16 cellular contexts compared by ENCODE assay signal in the genomic region with DNA sequence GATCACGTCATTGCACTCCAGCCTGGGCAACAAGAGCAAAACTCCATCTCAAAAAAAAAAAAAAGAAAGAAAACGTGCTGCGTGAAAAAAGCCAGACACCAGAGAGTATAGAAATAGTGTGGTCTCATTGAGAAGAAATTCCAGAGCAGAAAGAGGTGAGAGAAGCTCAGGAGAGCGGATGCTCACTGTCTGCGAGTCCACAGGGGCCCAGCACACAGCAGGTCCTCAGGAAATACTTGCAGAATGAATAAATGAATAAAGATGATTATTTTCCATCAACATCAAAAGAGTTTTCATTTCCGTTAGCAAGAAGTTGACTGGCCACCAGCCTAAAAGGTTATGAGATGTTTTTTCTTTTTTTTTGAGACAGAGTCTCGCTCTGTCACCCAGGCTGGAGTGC. TPM values are rescaled to one million over a fixed set of nuclear protein-coding genes. Genes with fewer than 3 reads are reported as not detected.
A peak's percentile ranks its signal among the peaks of the same experiment; 100 is the strongest.
DNase-seq lines count a peak whose midpoint lies in the region; FAIRE-seq and TF ChIP-seq lines count a peak whose summit lies in the region.
"Had no signal": no experiment of that assay in that cellular context is flagged by ENCODE, and none has a peak within 500 bp of the region (broad histone marks: within the 10 kb centered on the region; RNA-seq: fewer than 3 reads in every experiment).

No MANE protein-coding gene starts in this region.

- no peak overlapping the region for H2AFZ ChIP-seq in astrocyte (ENCODE audit: low read depth, low read length)

- H3K9me3 ChIP-seq in cardiac muscle cell (ENCODE audit: low read depth) (no peaks in the 10 kb centered on the region), right atrium auricular region (no peaks in the 10 kb centered on the region), astrocyte (ENCODE audit: insufficient read depth, low read depth, low read length) (no peaks in the 10 kb centered on the region), endodermal cell (ENCODE audit: control insufficient read depth, low read length) (no peaks in the 10 kb centered on the region)
- H3K9me3 ChIP-seq: BLaER1 treated with 17β-estradiol and CSF1 and Interleukin-3, amounts not matched to agents 10 nM and 100 nM had no signal

- peaks cover 14% of the 10 kb centered on the region for H3K36me3 Mint-ChIP-seq in astrocyte (ENCODE audit: low read depth, unreplicated experiment)
- H3K36me3 Mint-ChIP-seq in endodermal cell (ENCODE audit: low read depth): peaks cover 12% of the 10 kb centered on the region

- H3K9ac ChIP-seq in astrocyte (ENCODE audit: low read length) (no peak overlapping the region), endodermal cell (ENCODE audit: extremely low read depth, low read length, poor library complexity, severe bottlenecking) (no peak overlapping the region)
- H3K9ac ChIP-seq: BLaER1 treated with 17β-estradiol and CSF1 and Interleukin-3, amounts not matched to agents 10 nM and 100 nM had no signal

- H3K9me3 Mint-ChIP-seq in astrocyte (ENCODE audit: unreplicated experiment) (no peaks in the 10 kb centered on the region), endodermal cell (no peaks in the 10 kb centered on the region)
- H3K9me3 Mint-ChIP-seq: CD4-positive, CD25-positive, alpha-beta regulatory T cell had no signal

- H3K27me3 ChIP-seq in cardiac muscle cell: no peaks in the 10 kb centered on the region
- no peaks in the 10 kb centered on the region for H3K27me3 ChIP-seq in right atrium auricular region
- no peaks in the 10 kb centered on the region for H3K27me3 ChIP-seq in astrocyte (ENCODE audit: insufficient read depth, low read length)
- H3K27me3 ChIP-seq in endodermal cell (ENCODE audit: control insufficient read depth, insufficient read depth, low read length, poor library complexity, severe bottlenecking): no peaks in the 10 kb centered on the region
- H3K27me3 ChIP-seq: BLaER1 treated with 17β-estradiol and CSF1 and Interleukin-3, amounts not matched to agents 10 nM and 100 nM had no signal

- H3K36me3 ChIP-seq in cardiac muscle cell: peaks cover 3% of the 10 kb centered on the region
- H3K36me3 ChIP-seq in right atrium auricular region: peaks cover 8% of the 10 kb centered on the region
- H3K36me3 ChIP-seq in astrocyte (ENCODE audit: insufficient read depth, low read length): no peaks in the 10 kb centered on the region
- H3K36me3 ChIP-seq in endodermal cell (ENCODE audit: control insufficient read depth, insufficient read depth, low read length): no peaks in the 10 kb centered on the region

- 84 to 87% methylated on average over 5 to 6 of the region's 7 CpGs for WGBS in endodermal cell (ENCODE audit: insufficient coverage in 1 of 2, insufficient read length in 1 of 2), 2 experiments

- H3K4me1 ChIP-seq in cardiac muscle cell (ENCODE audit: low read depth) (peaks cover 38% of the 10 kb centered on the region), right atrium auricular region (peaks cover 0 to 24% of the 10 kb centered on the region in 2 donors), astrocyte (ENCODE audit: insufficient read depth, low read length) (no peaks in the 10 kb centered on the region), endodermal cell (ENCODE audit: control insufficient read depth, insufficient read depth, low read length) (no peaks in the 10 kb centered on the region)

- H3K4me3 ChIP-seq in cardiac muscle cell (no peak overlapping the region), right atrium auricular region (no peak overlapping the region), astrocyte (ENCODE audit: insufficient read depth, low read depth, low read length) (no peak overlapping the region), endodermal cell (ENCODE audit: low read length) (no peak overlapping the region)
- H3K4me3 ChIP-seq: BLaER1 treated with 17β-estradiol and CSF1 and Interleukin-3, amounts not matched to agents 10 nM and 100 nM had no signal

- H3K4me3 Mint-ChIP-seq in astrocyte (ENCODE audit: unreplicated experiment) (no peak overlapping the region), endodermal cell (no peak overlapping the region)

- TF ChIP-seq CTCF in cardiac muscle cell (IDR thresholded peaks at IDR 0.05; ENCODE audit: low read depth, low read length) (no peak), right atrium auricular region (IDR thresholded peaks at IDR 0.05) (no peak), astrocyte (IDR thresholded peaks at IDR 0.05; ENCODE audit: insufficient read depth, low read depth, low read length) (no peak), endodermal cell (conservative IDR thresholded peaks at IDR 0.05) (no peak)

- no peak for FAIRE-seq in astrocyte (lab: Jason Lieb, UNC)
- FAIRE-seq: GM19239 had no signal

- H3K27ac Mint-ChIP-seq in astrocyte (ENCODE audit: unreplicated experiment): no peak overlapping the region
- no peak overlapping the region for H3K27ac Mint-ChIP-seq in endodermal cell

- H3K27ac ChIP-seq in cardiac muscle cell (peak overlapping the region; percentile 1), right atrium auricular region (no peak overlapping the region), astrocyte (ENCODE audit: low read depth, low read length) (no peak overlapping the region), endodermal cell (ENCODE audit: low read depth, low read length) (no peak overlapping the region)
- H3K27ac ChIP-seq: BLaER1 treated with 17β-estradiol and CSF1 and Interleukin-3, amounts not matched to agents 10 nM and 100 nM had no signal

- DNase-seq in cardiac muscle cell (ENCODE audit: low read depth in 1 of 2, low spot score in 1 of 2): no peak
- DNase-seq in right atrium auricular region (ENCODE audit: low spot score): no peak
- no peak for DNase-seq in astrocyte (ENCODE audit: low read depth)
- peak; percentile 38 for DNase-seq in endodermal cell
- DNase-seq in NCI-H1417 treated with DMSO at 0.1 percent for 48 hours (lab: John Stamatoyannopoulos, UW): no peak
- no peak for DNase-seq in activated CD8-positive, alpha-beta memory T cell treated with anti-CD3 and anti-CD28 coated beads for 24 hours
- no peak for DNase-seq in NCI-H446 (lab: John Stamatoyannopoulos, UW)
- DNase-seq: AML-193, DMS53, GF-D8, IMR-90 had no signal

- H3K4me1 Mint-ChIP-seq in astrocyte (ENCODE audit: low read depth, unreplicated experiment): no peaks in the 10 kb centered on the region
- H3K4me1 Mint-ChIP-seq in endodermal cell: peaks cover 3% of the 10 kb centered on the region

- H3K79me2 ChIP-seq in astrocyte (ENCODE audit: insufficient read depth, low read length): no peaks in the 10 kb centered on the region

- no peaks in the 10 kb centered on the region for H4K20me1 ChIP-seq in astrocyte (ENCODE audit: insufficient read depth, low read length)

- peak overlapping the region; percentile 22 for H3K4me2 ChIP-seq in astrocyte (ENCODE audit: low read length)

- no peaks in the 10 kb centered on the region for H3K27me3 Mint-ChIP-seq in astrocyte (ENCODE audit: low read depth, unreplicated experiment)
- no peaks in the 10 kb centered on the region for H3K27me3 Mint-ChIP-seq in endodermal cell (ENCODE audit: insufficient read depth)
- H3K27me3 Mint-ChIP-seq: CD4-positive, CD25-positive, alpha-beta regulatory T cell had no signal

RNA-seq across cellular contexts. Expression of a gene that starts 14.4 kb away (rescaled TPM):
- 83.9 and 96.1 TPM in 2 replicates for total RNA-seq in cardiac muscle cell
- polyA plus RNA-seq in cardiac muscle cell: 44.7 and 65.9 TPM in 2 replicates
- 10 to 100 TPM in 1 of 2 donors, 1 to 10 TPM in 1; 6.8 to 11.9 TPM for total RNA-seq in right atrium auricular region
- 7.3 and 8.5 TPM in 2 replicates for total RNA-seq in astrocyte
- total RNA-seq in endodermal cell: 10 to 100 TPM; 15.5 to 16.1 TPM
- 11.4 TPM for polyA plus RNA-seq in endodermal cell (2013, experiment 1 of 2)
- 9.0 TPM for polyA plus RNA-seq in endodermal cell (2013, experiment 2 of 2)

RNA-seq across cellular contexts. Expression of a gene that starts 17.1 kb away (rescaled TPM):
- total RNA-seq in cardiac muscle cell: 13.6 and 17.8 TPM in 2 replicates
- 9.0 and 9.4 TPM in 2 replicates for polyA plus RNA-seq in cardiac muscle cell
- 10 to 100 TPM; 11.2 to 14.5 TPM for total RNA-seq in right atrium auricular region
- total RNA-seq in astrocyte: 19.6 and 20.7 TPM in 2 replicates
- 10 to 100 TPM; 23.1 to 31.6 TPM for total RNA-seq in endodermal cell
- 11.8 TPM for polyA plus RNA-seq in endodermal cell (2013, experiment 1 of 2)
- polyA plus RNA-seq in endodermal cell (2013, experiment 2 of 2): 10.7 TPM

RNA-seq across cellular contexts. Expression of a gene that starts 33.7 kb away (rescaled TPM):
- total RNA-seq in cardiac muscle cell (not detected in 2 replicates), right atrium auricular region (not detected), astrocyte (not detected in 2 replicates), endodermal cell (not detected)
- 0.26 TPM in 1 of 2 replicates, not detected in the other for polyA plus RNA-seq in cardiac muscle cell
- not detected for polyA plus RNA-seq in endodermal cell (2013, experiment 1 of 2)
- not detected for polyA plus RNA-seq in endodermal cell (2013, experiment 2 of 2)
- total RNA-seq: CD4-positive, CD25-positive, alpha-beta regulatory T cell; H7; HT-29; IMR-90 had no signal
- polyA plus RNA-seq: CD4-positive, CD25-positive, alpha-beta regulatory T cell; IMR-90 had no signal

RNA-seq across cellular contexts. Expression of a gene that starts 53.1 kb away (rescaled TPM):
- total RNA-seq in cardiac muscle cell (not detected in 2 replicates), right atrium auricular region (not detected), astrocyte (not detected in 2 replicates), endodermal cell (not detected)
- 0.38 TPM in 1 of 2 replicates, not detected in the other for polyA plus RNA-seq in cardiac muscle cell
- not detected for polyA plus RNA-seq in endodermal cell (2013, experiment 1 of 2)
- not detected for polyA plus RNA-seq in endodermal cell (2013, experiment 2 of 2)
- total RNA-seq: CD4-positive, CD25-positive, alpha-beta regulatory T cell; H7; HT-29; IMR-90 had no signal
- polyA plus RNA-seq: CD4-positive, CD25-positive, alpha-beta regulatory T cell; IMR-90 had no signal
